ENCODE assay signal across 9 cellular contexts in the genomic region with DNA sequence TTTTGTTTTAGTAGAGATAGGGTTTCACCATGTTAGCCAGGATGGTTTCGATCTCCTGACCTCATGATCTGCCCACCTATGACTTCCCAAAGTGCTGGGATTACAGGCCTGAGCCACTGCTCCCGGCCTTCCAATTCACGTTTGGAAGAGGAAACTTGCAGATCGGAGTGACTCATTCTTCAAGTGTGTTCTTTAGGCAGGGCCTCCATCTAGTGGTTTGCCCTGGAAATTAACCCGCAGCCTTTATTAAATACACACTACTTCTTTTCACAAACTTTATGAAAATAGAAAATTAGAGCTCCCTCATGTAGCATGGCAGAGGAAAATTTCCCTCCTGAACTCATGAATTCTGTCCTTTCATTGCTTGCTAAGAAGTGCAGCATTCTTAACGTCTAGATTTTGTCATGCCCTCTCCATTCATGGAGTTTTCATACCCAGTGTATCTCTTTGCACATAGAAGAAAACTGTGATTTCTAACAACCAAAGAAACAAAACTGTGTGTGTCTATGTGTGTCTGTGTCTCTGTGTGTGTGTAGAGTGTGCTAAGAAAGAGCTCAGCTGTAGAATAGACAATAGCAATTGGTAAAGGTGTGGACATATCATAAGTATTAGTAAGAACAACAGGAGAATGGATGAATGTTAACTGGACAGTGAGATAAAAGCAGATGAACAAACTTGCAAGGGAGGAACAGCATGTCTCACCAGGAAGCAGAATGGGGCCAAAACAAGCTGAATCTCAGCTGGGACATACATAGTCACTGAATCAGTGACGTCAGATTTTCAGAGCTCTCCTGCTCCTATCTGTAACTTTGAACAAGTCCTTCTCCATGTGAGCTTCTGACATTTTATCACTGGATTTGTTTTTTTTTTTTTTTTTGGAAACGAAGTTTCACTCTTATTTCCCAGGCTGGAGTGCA.
DNase-seq lines count a peak whose midpoint lies in the region; ATAC-seq and TF ChIP-seq lines count a peak whose summit lies in the region.
"Had no signal": no experiment of that assay in that cellular context is flagged by ENCODE, and none has a peak within 500 bp of the region (broad histone marks: within the 10 kb centered on the region; RNA-seq: fewer than 3 reads in every experiment).

No MANE protein-coding gene starts in this region.

- POLR2A ChIA-PET in AG04449 (lab: Yijun Ruan, JAX) = interaction anchor here (0.6 to 1.6 kb wide), 2 partner anchors 165 to 211 kb away, joined by 3 read pairs; partner anchors contain the start of gene FIBIN

- ATAC-seq in HG03066 (IDR thresholded peaks at IDR 0.05; ENCODE audit: low read depth, unreplicated experiment) = peak; percentile 56

- TF ChIP-seq CTCF in AG04449 (IDR thresholded peaks at IDR 0.05; ENCODE audit: insufficient read depth, low read length, missing control alignments) (peak; percentile 64), GM12875 (IDR thresholded peaks at IDR 0.05; ENCODE audit: borderline replicate concordance, insufficient read depth, low read depth, low read length) (peak; percentile 61), left ventricle myocardium inferior (IDR thresholded peaks at IDR 0.05; ENCODE audit: borderline replicate concordance) (peak; percentile 77), sigmoid colon (IDR thresholded peaks at IDR 0.05) (peak; percentile 73 to 86 (median 78))

- peak; percentile 46 for DNase-seq in AG04449 (ENCODE audit: low read depth, low spot score)
- peak; percentile 79 for DNase-seq in NCI-H2227 (lab: John Stamatoyannopoulos, UW; ENCODE audit: unreplicated experiment)
- DNase-seq in amniotic epithelial cell (ENCODE audit: low read depth) = peak; percentile 78
- no peak for DNase-seq in left ventricle myocardium inferior
- peak; percentile 77 for DNase-seq in sigmoid colon
- DNase-seq in activated effector memory CD4-positive, alpha-beta T cell treated with Interleukin-2 at 50 U/mL for 16 hours = no peak

- H3K27ac ChIP-seq in left ventricle myocardium inferior (replicated peaks) (no peak overlapping the region), sigmoid colon (peak overlapping the region in 1 of 4 donors; percentile 34)
- H3K27ac ChIP-seq: neutrophil had no signal

- TF ChIP-seq EP300 in sigmoid colon (IDR thresholded peaks at IDR 0.05) = no peak

- no peak for TF ChIP-seq POLR2A in sigmoid colon (IDR thresholded peaks at IDR 0.05)

- CTCF ChIA-PET in AG04449 (lab: Yijun Ruan, JAX) = interaction anchor here (0.6 to 5.6 kb wide), 88 partner anchors 9 to 1176 kb away, joined by 3 to 70 read pairs (median 4); partner anchors contain the start of gene BBOX1

- intact Hi-C loops in left ventricle myocardium inferior (cut with micrococcal nuclease) = loop anchor here (10.0 kb wide), 1 partner anchor 864 kb away; no protein-coding TSS in a partner anchor
- intact Hi-C loops in sigmoid colon (cut with DNase I) = loop anchor here (1.0 to 10.0 kb wide), 2 partner anchors 405 to 874 kb away; no protein-coding TSS in a partner anchor

- H3K4me1 ChIP-seq in left ventricle myocardium inferior = no peaks in the 10 kb centered on the region
- H3K4me1 ChIP-seq in sigmoid colon = peaks cover 0 to 12% (median 0%) of the 10 kb centered on the region in 4 donors

- WGBS in sigmoid colon, 2 donors = 19 to 22% methylated on average over 8 of the region's 8 CpGs

- no peaks in the 10 kb centered on the region for H3K27me3 ChIP-seq in left ventricle myocardium inferior (ENCODE audit: low read depth)
- H3K27me3 ChIP-seq in sigmoid colon = no peaks in the 10 kb centered on the region
- H3K27me3 ChIP-seq: neutrophil had no signal

- H3K4me3 ChIP-seq in AG04449 (ENCODE audit: low read depth, low read length) = no peak overlapping the region
- H3K4me3 ChIP-seq in GM12875 (ENCODE audit: low read depth, low read length) = no peak overlapping the region
- no peak overlapping the region for H3K4me3 ChIP-seq in left ventricle myocardium inferior
- H3K4me3 ChIP-seq in sigmoid colon = no peak overlapping the region

- H3K9me3 ChIP-seq in left ventricle myocardium inferior (replicated peaks) (no peaks in the 10 kb centered on the region), sigmoid colon (peaks cover 0 to 1% (median 0%) of the 10 kb centered on the region in 4 donors)
- H3K9me3 ChIP-seq: neutrophil had no signal

- H3K36me3 ChIP-seq in left ventricle myocardium inferior = no peaks in the 10 kb centered on the region
- H3K36me3 ChIP-seq in sigmoid colon = no peaks in the 10 kb centered on the region
- H3K36me3 ChIP-seq: neutrophil had no signal

Comparison
In these comparisons a context has a peak if more than half of its experiments do, and no peak if none do; other contexts are left out.
1. DNase-seq: peak in AG04449 (single experiment), NCI-H2227 (single experiment), amniotic epithelial cell (single experiment) and sigmoid colon (single experiment); none in left ventricle myocardium inferior (single experiment) and activated effector memory CD4-positive, alpha-beta T cell treated with Interleukin-2 at 50 U/mL for 16 hours (single experiment).
2. Peak in every context shown above with its lines, with median percentiles within 50 percentile points of each other: CTCF ChIP-seq.